In the genomic region with DNA sequence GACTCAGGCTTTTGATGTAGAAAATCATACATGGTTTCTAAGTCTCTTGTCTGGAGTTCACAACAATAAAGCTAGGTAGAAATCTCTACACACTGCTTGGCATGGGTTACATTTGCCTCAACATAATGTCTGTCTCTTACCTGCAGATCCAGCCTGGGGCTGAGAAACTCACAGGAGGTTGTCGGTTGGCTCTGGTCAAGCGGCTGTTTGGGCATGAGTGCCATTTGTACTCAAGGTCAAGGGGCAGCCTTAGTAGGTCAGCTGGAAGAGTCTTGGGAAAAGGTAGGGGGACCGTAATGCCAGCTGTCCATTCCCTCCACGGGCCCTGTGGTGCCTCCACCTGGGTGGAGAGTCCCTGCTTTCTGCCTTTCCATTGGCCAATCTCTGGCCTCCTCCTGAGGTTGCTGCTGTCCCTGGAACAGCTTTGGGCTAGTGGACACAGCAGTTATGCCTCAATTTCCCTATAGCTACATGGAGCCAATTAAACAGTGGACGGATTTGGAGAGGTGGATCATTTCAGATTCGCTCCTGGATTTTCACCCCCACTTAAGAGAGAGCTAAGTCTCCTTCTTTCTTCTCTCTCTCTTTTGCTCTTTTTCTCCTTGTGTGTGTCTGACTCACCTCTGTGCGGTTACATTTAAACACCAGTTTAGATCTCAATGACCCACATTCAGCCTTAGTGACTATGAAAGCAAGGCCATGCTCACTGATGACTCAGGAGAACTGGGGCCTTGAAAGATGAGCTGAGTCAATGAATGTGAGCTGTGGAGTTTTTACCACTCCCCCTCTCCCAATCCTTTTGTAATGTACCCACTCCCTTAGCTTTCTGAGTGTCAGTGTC, we compare ENCODE assay signal across 8 cellular contexts.
DNase-seq lines count a peak whose midpoint lies in the region; ATAC-seq and TF ChIP-seq lines count a peak whose summit lies in the region.

No MANE protein-coding gene starts in this region.

- H3K9me3 ChIP-seq in esophagus (ENCODE audit: control insufficient read depth in 2 of 2, insufficient read depth in 1 of 2, low read depth in 1 of 2, low read length in 1 of 2) (no peaks in the 10 kb centered on the region), sigmoid colon (no peaks in the 10 kb centered on the region)

- TF ChIP-seq POLR2A in sigmoid colon (IDR thresholded peaks at IDR 0.05): no peak

- no peak for ATAC-seq in GM18909 (IDR thresholded peaks at IDR 0.05; ENCODE audit: poor library complexity, unreplicated experiment)

- no peak for TF ChIP-seq EP300 in sigmoid colon (IDR thresholded peaks at IDR 0.05)

- WGBS in esophagus, 2 donors: 85 to 87% methylated on average over 7 of the region's 7 CpGs
- WGBS in sigmoid colon, 2 donors: 92 to 93% methylated on average over 7 of the region's 7 CpGs

- DNase-seq in activated CD8-positive, alpha-beta memory T cell treated with anti-CD3 and anti-CD28 coated beads, Interleukin-2, amount 50 U/mL, for 4 hours: peak; percentile 28
- no peak for DNase-seq in activated CD8-positive, alpha-beta memory T cell treated with anti-CD3 and anti-CD28 coated beads, Interleukin-2, amount 50 U/mL, for 48 hours
- DNase-seq in T-helper 22 cell (ENCODE audit: low read depth) (peak; percentile 12), sigmoid colon (no peak), NAMALWA (ENCODE audit: low spot score) (no peak), H7 (no peak)

- intact Hi-C loops in sigmoid colon (cut with DNase I): no loop called here

- peaks cover 6 to 20% of the 10 kb centered on the region in 2 donors for H3K4me1 ChIP-seq in esophagus (ENCODE audit: control insufficient read depth in 2 of 2, insufficient read depth in 2 of 2, low read length in 1 of 2)
- peaks cover 0 to 24% (median 17%) of the 10 kb centered on the region in 4 donors for H3K4me1 ChIP-seq in sigmoid colon

- H3K27ac ChIP-seq in esophagus (ENCODE audit: low read depth in 2 of 2, low read length in 1 of 2) (peak overlapping the region; percentile 88 to 96), sigmoid colon (peak overlapping the region; percentile 5 to 78 (median 46))

- no peak for TF ChIP-seq CTCF in sigmoid colon (IDR thresholded peaks at IDR 0.05)

- H3K4me3 ChIP-seq in esophagus (ENCODE audit: low read depth in 1 of 2, low read length in 2 of 2): no peak overlapping the region
- no peak overlapping the region for H3K4me3 ChIP-seq in sigmoid colon
- no peak overlapping the region for H3K4me3 ChIP-seq in H7 (ENCODE audit: insufficient read depth, low read depth, low read length)

- H3K36me3 ChIP-seq in esophagus (ENCODE audit: control insufficient read depth in 2 of 2, insufficient read depth in 2 of 2, low read length in 1 of 2): no peaks in the 10 kb centered on the region
- no peaks in the 10 kb centered on the region for H3K36me3 ChIP-seq in sigmoid colon
- H3K36me3 ChIP-seq in H7 (replicated peaks; ENCODE audit: control insufficient read depth, insufficient read depth, low read length): no peaks in the 10 kb centered on the region

- H3K27me3 ChIP-seq in esophagus (ENCODE audit: control insufficient read depth in 1 of 2, insufficient read depth in 2 of 2, low read length in 2 of 2): no peaks in the 10 kb centered on the region
- H3K27me3 ChIP-seq in sigmoid colon: no peaks in the 10 kb centered on the region
- no peaks in the 10 kb centered on the region for H3K27me3 ChIP-seq in H7 (ENCODE audit: control insufficient read depth, insufficient read depth, low read length)

Comparison
In these comparisons a context has a peak if more than half of its experiments do, and no peak if none do; other contexts are left out.
1. DNase-seq: peak in activated CD8-positive, alpha-beta memory T cell treated with anti-CD3 and anti-CD28 coated beads, Interleukin-2, amount 50 U/mL, for 4 hours (single experiment) and T-helper 22 cell (single experiment); none in activated CD8-positive, alpha-beta memory T cell treated with anti-CD3 and anti-CD28 coated beads, Interleukin-2, amount 50 U/mL, for 48 hours (single experiment), sigmoid colon (single experiment), NAMALWA (single experiment) and H7 (single experiment).